ENCODE assay signal across 2 cellular contexts in genomic region chr9:129382281-129383004, GRCh38.
TF ChIP-seq lines count a peak whose summit lies in the region.

No MANE protein-coding gene starts in this region.

TF ChIP-seq in SK-N-SH, 30 proteins besides CTCF, POLR2A, EP300 and RAD21 (continued from another document):
- TF ChIP-seq NFIC (IDR thresholded peaks at IDR 0.05; ENCODE audit: borderline replicate concordance) (no peak), FOXM1 (IDR thresholded peaks at IDR 0.05; ENCODE audit: low read depth) (no peak)

TF ChIP-seq in SK-N-SH treated with all-trans-retinoic acid at 6 μM for 48 hours, 23 proteins besides CTCF, POLR2A, EP300 and RAD21 (continued from another document):
- no peak for TF ChIP-seq POU6F1 (CRISPR knock-in tag; IDR thresholded peaks at IDR 0.05; ENCODE audit: borderline replicate concordance, low read depth)
- TF ChIP-seq GLIS3 (CRISPR knock-in tag; IDR thresholded peaks at IDR 0.05), result no peak
- no peak for TF ChIP-seq ZNF70 (CRISPR knock-in tag; IDR thresholded peaks at IDR 0.05)
- TF ChIP-seq PATZ1 (CRISPR knock-in tag; IDR thresholded peaks at IDR 0.05; ENCODE audit: borderline replicate concordance), result no peak
- TF ChIP-seq PPARA (CRISPR knock-in tag; IDR thresholded peaks at IDR 0.05; ENCODE audit: borderline replicate concordance), result no peak
- TF ChIP-seq TOX (CRISPR knock-in tag; IDR thresholded peaks at IDR 0.05; ENCODE audit: borderline replicate concordance), result no peak
- TF ChIP-seq ZFP3 (CRISPR knock-in tag; IDR thresholded peaks at IDR 0.05), result no peak
